ENCODE assay signal across 16 cellular contexts in the genomic region with DNA sequence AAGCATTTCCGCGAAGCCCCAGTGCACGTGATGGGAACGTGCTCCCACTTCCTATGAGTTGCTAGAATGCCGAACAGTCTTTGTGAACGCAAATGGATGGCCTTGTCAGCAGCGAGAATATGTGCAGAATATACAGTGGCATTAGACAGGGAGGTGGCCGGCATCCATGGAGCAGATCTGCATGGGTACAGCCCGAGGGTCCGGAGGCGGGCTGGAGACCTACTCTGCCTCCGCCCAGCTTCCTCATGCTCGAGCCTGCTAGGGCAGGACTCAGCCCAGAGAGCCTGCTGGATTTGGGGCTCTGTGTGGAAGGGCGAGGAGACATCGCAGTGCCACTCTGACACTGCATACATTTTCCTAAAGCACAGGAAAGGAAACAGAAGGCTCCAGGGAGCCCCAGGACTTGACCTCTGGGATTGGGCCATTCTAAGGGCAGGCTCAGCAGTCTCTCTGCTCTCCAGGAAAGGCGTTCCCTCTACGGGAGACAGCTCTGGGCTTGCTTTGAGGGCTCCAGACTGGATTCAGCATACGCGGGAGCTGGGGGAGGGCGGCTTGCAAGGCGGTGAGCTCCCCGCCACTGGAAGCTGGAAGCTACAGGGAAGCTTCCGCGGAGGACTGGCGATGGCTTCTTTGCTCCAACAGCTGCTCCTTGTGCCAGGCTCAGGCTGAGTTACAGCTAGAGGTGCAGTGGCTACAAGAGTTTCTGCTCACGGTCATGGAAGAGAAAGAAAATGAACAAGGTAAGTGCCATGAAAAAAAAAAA.
"Had no signal": no experiment of that assay in that cellular context is flagged by ENCODE, and none has a peak within 500 bp of the region (broad histone marks: within the 10 kb centered on the region; RNA-seq: fewer than 3 reads in every experiment).

No MANE protein-coding gene starts in this region.

- ATAC-seq: activated naive CD8-positive, alpha-beta T cell treated with anti-CD3 and anti-CD28 coated beads, Interleukin-2, amount 50 U/mL, for 24 hours; gastrocnemius medialis; heart left ventricle; stimulated activated memory B cell treated with anti-CD40 and anti-IgM and Interleukin-4, amounts not matched to agents 10 μg/mL and 1 μg/mL and 100 μg/mL, for 72 hours had no signal

- H3K27ac Mint-ChIP-seq: activated CD4-positive, alpha-beta T cell treated with anti-CD3 and anti-CD28 coated beads, Interleukin-2, amount 10 ng/mL, durations not matched to agents 7 days and 5 days; activated naive CD4-positive, alpha-beta T cell treated with anti-CD3 and anti-CD28 coated beads for 36 hours; activated naive CD8-positive, alpha-beta T cell treated with anti-CD3 and anti-CD28 coated beads, Interleukin-2, amount 50 U/mL, for 24 hours; activated T-helper 2 cell treated with anti-CD3 and anti-CD28 coated beads, Interferon-gamma antibody, Interleukin-2, Interleukin-4, amounts not matched to agents 10 μg/mL and 5 μg/mL and 100 μg/mL, durations not matched to agents 14 hours and 24 hours and 36 hours; immature natural killer cell; stimulated activated memory B cell treated with anti-CD40 and anti-IgM and Interleukin-4, amounts not matched to agents 10 μg/mL and 1 μg/mL and 100 μg/mL, for 72 hours had no signal

- H3K4me1 ChIP-seq: gastrocnemius medialis, heart left ventricle, tibial artery had no signal

- H3K36me3 Mint-ChIP-seq: stimulated activated memory B cell treated with anti-CD40 and anti-IgM and Interleukin-4, amounts not matched to agents 10 μg/mL and 1 μg/mL and 100 μg/mL, for 72 hours had no signal

- H3K4me3 ChIP-seq: gastrocnemius medialis, heart left ventricle, lung, tibial artery had no signal

- H3K4me3 Mint-ChIP-seq: activated CD4-positive, alpha-beta T cell treated with anti-CD3 and anti-CD28 coated beads, Interleukin-2, amount 10 ng/mL, durations not matched to agents 7 days and 5 days; activated naive CD4-positive, alpha-beta T cell treated with anti-CD3 and anti-CD28 coated beads for 36 hours; activated naive CD8-positive, alpha-beta T cell treated with anti-CD3 and anti-CD28 coated beads, Interleukin-2, amount 50 U/mL, for 24 hours; immature natural killer cell; stimulated activated memory B cell treated with anti-CD40 and anti-IgM and Interleukin-4, amounts not matched to agents 10 μg/mL and 1 μg/mL and 100 μg/mL, for 72 hours had no signal

- DNase-seq: activated CD4-positive, alpha-beta T cell treated with anti-CD3 and anti-CD28 coated beads, Interleukin-2, amount 10 ng/mL, durations not matched to agents 7 days and 5 days; activated CD4-positive, CD25-positive, alpha-beta regulatory T cell; activated naive CD4-positive, alpha-beta T cell treated with anti-CD3 and anti-CD28 coated beads for 36 hours; activated naive CD8-positive, alpha-beta T cell treated with anti-CD3 and anti-CD28 coated beads, Interleukin-2, amount 50 U/mL, for 24 hours; aorta; dermis blood vessel endothelial cell; erythroblast; gastrocnemius medialis; heart left ventricle; immature natural killer cell; stimulated activated CD4-positive, alpha-beta T cell treated with anti-CD3 and anti-CD28 coated beads, Interleukin-2, amount 100 ng/mL, for 48 hours had no signal

- H3K27me3 ChIP-seq: gastrocnemius medialis had no signal

- H3K9me3 ChIP-seq: gastrocnemius medialis, neutrophil, tibial artery had no signal

- H3K36me3 ChIP-seq: gastrocnemius medialis, heart left ventricle, neutrophil, tibial artery had no signal

- H3K27ac ChIP-seq: gastrocnemius medialis, heart left ventricle, neutrophil, tibial artery had no signal

- H3K9me3 Mint-ChIP-seq: activated CD4-positive, alpha-beta T cell treated with anti-CD3 and anti-CD28 coated beads, Interleukin-2, amount 10 ng/mL, durations not matched to agents 7 days and 5 days; activated naive CD4-positive, alpha-beta T cell treated with anti-CD3 and anti-CD28 coated beads for 36 hours; activated naive CD8-positive, alpha-beta T cell treated with anti-CD3 and anti-CD28 coated beads, Interleukin-2, amount 50 U/mL, for 24 hours; activated T-helper 2 cell treated with anti-CD3 and anti-CD28 coated beads, Interferon-gamma antibody, Interleukin-2, Interleukin-4, amounts not matched to agents 10 μg/mL and 5 μg/mL and 100 μg/mL, durations not matched to agents 14 hours and 24 hours and 36 hours; immature natural killer cell had no signal

- H3K4me1 Mint-ChIP-seq: activated CD4-positive, alpha-beta T cell treated with anti-CD3 and anti-CD28 coated beads, Interleukin-2, amount 10 ng/mL, durations not matched to agents 7 days and 5 days; activated naive CD8-positive, alpha-beta T cell treated with anti-CD3 and anti-CD28 coated beads, Interleukin-2, amount 50 U/mL, for 24 hours; stimulated activated memory B cell treated with anti-CD40 and anti-IgM and Interleukin-4, amounts not matched to agents 10 μg/mL and 1 μg/mL and 100 μg/mL, for 72 hours had no signal
